ENCODE assay signal across 20 cellular contexts in genomic region chr12:64685605-64686004, GRCh38.
DNase-seq lines count a peak whose midpoint lies in the region; ATAC-seq and TF ChIP-seq lines count a peak whose summit lies in the region.
"Had no signal": no experiment of that assay in that cellular context is flagged by ENCODE, and none has a peak within 500 bp of the region (broad histone marks: within the 10 kb centered on the region; RNA-seq: fewer than 3 reads in every experiment).

No MANE protein-coding gene starts in this region.

- H3K36me3 ChIP-seq in right atrium auricular region (peaks cover 27% of the 10 kb centered on the region), transverse colon (peaks cover 0 to 9% (median 0%) of the 10 kb centered on the region in 4 donors)

- H3K4me1 ChIP-seq in right atrium auricular region (peaks cover 0 to 58% of the 10 kb centered on the region in 2 donors), transverse colon (peaks cover 17 to 37% (median 28%) of the 10 kb centered on the region in 4 donors)

- H3K27me3 ChIP-seq in right atrium auricular region (no peaks in the 10 kb centered on the region), transverse colon (no peaks in the 10 kb centered on the region)
- H3K27me3 ChIP-seq: esophagus squamous epithelium, pancreas had no signal

- intact Hi-C loops in left ventricle myocardium superior (cut with micrococcal nuclease) (no loop called here), activated B cell treated with CpG ODN at 0.5 μM for 24 hours (cut with micrococcal nuclease) (no loop called here), transverse colon (cut with DNase I; ENCODE audit: low total_unique reads) (no loop called here)

- H3K4me3 ChIP-seq in right atrium auricular region (no peak overlapping the region), transverse colon (no peak overlapping the region)
- H3K4me3 ChIP-seq: esophagus squamous epithelium, GM12878, pancreas had no signal

- in situ Hi-C loops in transverse colon (cut with MboI; ENCODE audit: low pct_ligation_motif_present in 1 of 4, low pct_unique_long_range_greater_than_20kb in 1 of 4, low sequenced_read_pairs in 3 of 4) = no loop called here

- ATAC-seq in left ventricle myocardium superior (no peak), activated B cell treated with CpG ODN at 0.5 μM for 24 hours (ENCODE audit: low read depth) (no peak), left lobe of liver (no peak), HG03135 (IDR thresholded peaks at IDR 0.05; ENCODE audit: unreplicated experiment) (no peak)
- ATAC-seq: GM12878, pancreas, Right ventricle myocardium inferior had no signal

- H3K9me3 Mint-ChIP-seq in activated B cell treated with CpG ODN at 0.5 μM for 24 hours = no peaks in the 10 kb centered on the region
- H3K9me3 Mint-ChIP-seq in immature natural killer cell = no peaks in the 10 kb centered on the region

- 81 to 92% methylated on average over 4 to 15 of the region's 15 CpGs for WGBS in transverse colon (ENCODE audit: low coverage in 1 of 2), 2 donors

- H3K27me3 Mint-ChIP-seq in activated B cell treated with CpG ODN at 0.5 μM for 24 hours (no peaks in the 10 kb centered on the region), immature natural killer cell (ENCODE audit: low read depth in 3 of 3) (peaks cover 9 to 21% (median 10%) of the 10 kb centered on the region in 3 donors)

- H3K36me3 Mint-ChIP-seq in activated B cell treated with CpG ODN at 0.5 μM for 24 hours (ENCODE audit: low read depth) (peaks cover 58% of the 10 kb centered on the region), immature natural killer cell (peaks cover 13 to 41% (median 21%) of the 10 kb centered on the region in 3 donors)

- peak overlapping the region; percentile 54 to 60 for H3K27ac ChIP-seq in right atrium auricular region
- H3K27ac ChIP-seq in transverse colon = peak overlapping the region; percentile 50 to 90 (median 84)
- H3K27ac ChIP-seq: pancreas, WERI-Rb-1 had no signal

- no peak for TF ChIP-seq POLR2A in transverse colon (IDR thresholded peaks at IDR 0.05)

- H3K27ac Mint-ChIP-seq in activated B cell treated with CpG ODN at 0.5 μM for 24 hours = peak overlapping the region; percentile 24
- H3K27ac Mint-ChIP-seq in immature natural killer cell = peak overlapping the region; percentile 90 to 100 (median 94)

- no peak for DNase-seq in right atrium auricular region (ENCODE audit: low spot score)
- DNase-seq in left ventricle myocardium superior = no peak
- no peak for DNase-seq in activated B cell treated with CpG ODN at 0.5 μM for 24 hours
- DNase-seq in immature natural killer cell = no peak
- DNase-seq in transverse colon = no peak
- DNase-seq in left lobe of liver (ENCODE audit: low spot score) = no peak
- DNase-seq: AML-193; amniotic stem cell; central memory CD4-positive, alpha-beta T cell; esophagus squamous epithelium; GF-D8; NCI-H1105 treated with DMSO at 0.1 percent for 48 hours; NCI-H524; pancreas; stimulated activated CD4-positive, alpha-beta T cell treated with anti-CD3 and anti-CD28 coated beads, Interleukin-2, amount 100 ng/mL, for 24 hours; SW 1271; WERI-Rb-1 had no signal

- no peak for TF ChIP-seq EP300 in transverse colon (IDR thresholded peaks at IDR 0.05; ENCODE audit: low read depth)

- no peak for TF ChIP-seq CTCF in right atrium auricular region (IDR thresholded peaks at IDR 0.05)
- no peak for TF ChIP-seq CTCF in activated B cell treated with CpG ODN at 0.5 μM for 24 hours (IDR thresholded peaks at IDR 0.05)
- no peak for TF ChIP-seq CTCF in transverse colon (IDR thresholded peaks at IDR 0.05)

- POLR2A ChIA-PET in activated B cell treated with CpG ODN at 0.5 μM for 24 hours (lab: Charles Lee) = interaction anchor here (0.7 to 1.3 kb wide), 2 partner anchors 76 to 1550 kb away, joined by 4 to 6 read pairs; no protein-coding TSS in a partner anchor

- no peaks in the 10 kb centered on the region for H3K9me3 ChIP-seq in right atrium auricular region
- no peaks in the 10 kb centered on the region for H3K9me3 ChIP-seq in transverse colon
- H3K9me3 ChIP-seq: esophagus squamous epithelium, pancreas had no signal

- CTCF ChIA-PET in activated B cell treated with CpG ODN at 0.5 μM for 24 hours (lab: Charles Lee) = no interaction called here

- H3K4me1 Mint-ChIP-seq in activated B cell treated with CpG ODN at 0.5 μM for 24 hours (peaks cover 37% of the 10 kb centered on the region), immature natural killer cell (peaks cover 73 to 85% of the 10 kb centered on the region in 2 donors)

- H3K4me3 Mint-ChIP-seq in activated B cell treated with CpG ODN at 0.5 μM for 24 hours (no peak overlapping the region), immature natural killer cell (peak overlapping the region; percentile 7 to 76 (median 21))
